ENCODE assay signal across 19 cellular contexts in the genomic region with DNA sequence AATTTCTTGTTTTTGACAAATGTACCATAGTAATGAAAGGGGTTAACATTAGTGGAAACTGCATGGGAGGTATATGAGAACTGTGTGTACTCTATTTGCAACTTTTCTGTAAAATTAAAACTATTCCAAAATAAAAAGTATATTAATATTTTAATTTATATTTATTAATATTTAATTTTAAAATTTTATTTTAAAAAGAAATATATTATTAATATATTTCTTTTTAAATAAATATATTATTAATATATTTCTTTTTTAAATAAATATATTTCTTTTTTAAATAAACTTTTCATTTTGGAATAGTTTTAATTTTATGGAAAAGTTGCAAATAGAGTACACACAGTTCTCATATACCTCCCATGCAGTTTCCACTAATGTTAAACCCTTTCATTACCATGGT.
DNase-seq lines count a peak whose midpoint lies in the region; ATAC-seq, FAIRE-seq and TF ChIP-seq lines count a peak whose summit lies in the region.
"Had no signal": no experiment of that assay in that cellular context is flagged by ENCODE, and none has a peak within 500 bp of the region (broad histone marks: within the 10 kb centered on the region; RNA-seq: fewer than 3 reads in every experiment).

No MANE protein-coding gene starts in this region.

- no peaks in the 10 kb centered on the region for H3K27me3 Mint-ChIP-seq in WTC11 (ENCODE audit: low read depth)

- no peaks in the 10 kb centered on the region for H3K36me3 ChIP-seq in small intestine (ENCODE audit: control insufficient read depth in 2 of 2, insufficient read depth in 2 of 2, low read length in 2 of 2)
- H3K36me3 ChIP-seq: BLaER1, HAP-1 had no signal

- no peak overlapping the region for H3K4me3 ChIP-seq in small intestine (ENCODE audit: low read depth in 1 of 2, low read length in 2 of 2)
- H3K4me3 ChIP-seq: BLaER1, GM12878, GM23248, HAP-1 had no signal

- no peak for TF ChIP-seq CTCF in WTC11 (IDR thresholded peaks at IDR 0.05)

- POLR2A ChIA-PET in WTC11 (lab: Charles Lee) = no interaction called here

- no peaks in the 10 kb centered on the region for H3K36me3 Mint-ChIP-seq in WTC11
- H3K36me3 Mint-ChIP-seq in activated naive CD4-positive, alpha-beta T cell treated with anti-CD3 and anti-CD28 coated beads, Interleukin-2, amount 50 U/mL, for 72 hours = no peaks in the 10 kb centered on the region
- H3K36me3 Mint-ChIP-seq: CD14-positive monocyte; CD4-positive, alpha-beta memory T cell; IgD-negative memory B cell had no signal

- no peak overlapping the region for H3K27ac ChIP-seq in small intestine (ENCODE audit: low read depth in 1 of 2, low read length in 1 of 2)
- H3K27ac ChIP-seq: 22Rv1, BLaER1, GM23248 had no signal

- H3K4me3 Mint-ChIP-seq in WTC11 = no peak overlapping the region
- H3K4me3 Mint-ChIP-seq: CD14-positive monocyte, IgD-negative memory B cell had no signal

- H3K27me3 ChIP-seq in small intestine (ENCODE audit: control insufficient read depth in 2 of 2, insufficient read depth in 2 of 2, low read length in 2 of 2) = peaks cover 0 to 4% of the 10 kb centered on the region in 2 donors
- H3K27me3 ChIP-seq: BLaER1 had no signal

- DNase-seq in WTC11 (ENCODE audit: low spot score) = no peak
- DNase-seq in small intestine = no peak
- no peak for DNase-seq in activated naive CD4-positive, alpha-beta T cell treated with anti-CD3 and anti-CD28 coated beads, Interleukin-2, amount 50 U/mL, for 72 hours (ENCODE audit: low spot score in 2 of 2)
- DNase-seq: CD4-positive, alpha-beta memory T cell; DMS153; DMS79; GM23248; KBM-7 had no signal

- CTCF ChIA-PET in WTC11 (lab: Charles Lee) = interaction anchor here (1.7 kb wide), 1 partner anchor 189 kb away, joined by 4 read pairs; no protein-coding TSS in a partner anchor

- peaks cover 7% of the 10 kb centered on the region for H3K9me3 Mint-ChIP-seq in WTC11
- H3K9me3 Mint-ChIP-seq in activated naive CD4-positive, alpha-beta T cell treated with anti-CD3 and anti-CD28 coated beads, Interleukin-2, amount 50 U/mL, for 72 hours = no peaks in the 10 kb centered on the region
- H3K9me3 Mint-ChIP-seq: CD4-positive, alpha-beta memory T cell had no signal

- no peaks in the 10 kb centered on the region for H3K9me3 ChIP-seq in small intestine (ENCODE audit: control insufficient read depth, low read depth)
- H3K9me3 ChIP-seq: BLaER1, HAP-1 had no signal

- ATAC-seq in WTC11 (no peak), HG02763 (IDR thresholded peaks at IDR 0.05; ENCODE audit: unreplicated experiment) (no peak), HG02981 (IDR thresholded peaks at IDR 0.05; ENCODE audit: unreplicated experiment) (no peak)
- no peak for ATAC-seq in activated naive CD4-positive, alpha-beta T cell treated with anti-CD3 and anti-CD28 coated beads, Interleukin-2, amount 50 U/mL, for 72 hours
- ATAC-seq: GM12878, HepG2 had no signal

- peaks cover 5% of the 10 kb centered on the region for H3K4me1 Mint-ChIP-seq in WTC11
- H3K4me1 Mint-ChIP-seq: CD14-positive monocyte; CD4-positive, alpha-beta memory T cell; IgD-negative memory B cell had no signal

- no peak overlapping the region for H3K27ac Mint-ChIP-seq in WTC11
- H3K27ac Mint-ChIP-seq in activated naive CD4-positive, alpha-beta T cell treated with anti-CD3 and anti-CD28 coated beads, Interleukin-2, amount 50 U/mL, for 72 hours = no peak overlapping the region
- H3K27ac Mint-ChIP-seq: CD14-positive monocyte; CD4-positive, alpha-beta memory T cell; IgD-negative memory B cell had no signal

- peak; percentile 99 for FAIRE-seq in A204.1 (lab: Jason Lieb, UNC)
- peak; percentile 49 for FAIRE-seq in islet of Langerhans (lab: Jason Lieb, UNC)
- FAIRE-seq in small intestine (lab: Jason Lieb, UNC) = peak; percentile 93
- FAIRE-seq: GM12878, HepG2 had no signal

- no peaks in the 10 kb centered on the region for H3K4me1 ChIP-seq in small intestine (ENCODE audit: control insufficient read depth in 2 of 2, insufficient read depth in 1 of 2, low read depth in 1 of 2, low read length in 1 of 2)
- H3K4me1 ChIP-seq: BLaER1, HAP-1 had no signal

TF ChIP-seq in WTC11, 78 proteins besides CTCF, POLR2A, EP300 and RAD21:
- TF ChIP-seq HMGA2 (CRISPR knock-in tag; IDR thresholded peaks at IDR 0.05) (peak; percentile 99; the same call in 1 of the 2 replicates), ZBTB21 (CRISPR knock-in tag; IDR thresholded peaks at IDR 0.05; ENCODE audit: borderline replicate concordance) (no peak)
